Comparison of ENCODE assay signal across 8 cellular contexts in genomic region chr1:100354971-100355394, GRCh38. TPM values are rescaled to one million over a fixed set of nuclear protein-coding genes. Genes with fewer than 3 reads are reported as not detected.
DNase-seq lines count a peak whose midpoint lies in the region; ATAC-seq and TF ChIP-seq lines count a peak whose summit lies in the region.

No MANE protein-coding gene starts in this region.

- no peaks in the 10 kb centered on the region for H3K27me3 ChIP-seq in neural cell (ENCODE audit: insufficient read depth, low read depth, low read length)

- TF ChIP-seq EP300 in neural cell (conservative IDR thresholded peaks at IDR 0.05; ENCODE audit: poor library complexity, severe bottlenecking): no peak

- TF ChIP-seq CTCF in neural cell (IDR thresholded peaks at IDR 0.05; ENCODE audit: poor library complexity, severe bottlenecking): no peak

- no peaks in the 10 kb centered on the region for H3F3A ChIP-seq in neural cell (ENCODE audit: insufficient read depth, low read length, poor library complexity, severe bottlenecking)

- no peak for DNase-seq in activated T-cell treated with anti-CD3 and anti-CD28 coated beads, Interleukin-2, amount 50 U/mL, for 24 hours
- no peak for DNase-seq in activated T-cell treated with anti-CD3 and anti-CD28 coated beads, Interleukin-2, amount 50 U/mL, for 1 hour
- peak; percentile 87 for DNase-seq in NCI-H748 (lab: John Stamatoyannopoulos, UW; ENCODE audit: unreplicated experiment)
- DNase-seq in central memory CD4-positive, alpha-beta T cell: peak; percentile 36
- no peak for DNase-seq in stimulated activated CD4-positive, alpha-beta T cell treated with anti-CD3 and anti-CD28 coated beads, Interleukin-4, amount 100 ng/mL, for 1 hour

- H3K9me3 ChIP-seq in neural cell (ENCODE audit: low read length): no peaks in the 10 kb centered on the region

- H3K9ac ChIP-seq in neural cell (ENCODE audit: low read length): peak overlapping the region; percentile 2

- no peak overlapping the region for H3K4me2 ChIP-seq in neural cell (ENCODE audit: low read length)

- H3K9me3 Mint-ChIP-seq in activated T-cell treated with anti-CD3 and anti-CD28 coated beads, Interleukin-2, amount 50 U/mL, for 24 hours: no peaks in the 10 kb centered on the region

- H2AFZ ChIP-seq in neural cell (ENCODE audit: low read depth, low read length): no peak overlapping the region

- H3K79me2 ChIP-seq in neural cell (replicated peaks; ENCODE audit: insufficient read depth, low read length): peaks cover 49% of the 10 kb centered on the region

- no peak for TF ChIP-seq RAD21 in neural cell (conservative IDR thresholded peaks at IDR 0.05)

- no peaks in the 10 kb centered on the region for H3K27me3 Mint-ChIP-seq in activated T-cell treated with anti-CD3 and anti-CD28 coated beads, Interleukin-2, amount 50 U/mL, for 24 hours

- H3K27ac Mint-ChIP-seq in activated T-cell treated with anti-CD3 and anti-CD28 coated beads, Interleukin-2, amount 50 U/mL, for 24 hours: peak overlapping the region; percentile 88

- H3K27ac ChIP-seq in neural cell (ENCODE audit: low read length): no peak overlapping the region

- H3K4me3 Mint-ChIP-seq in activated T-cell treated with anti-CD3 and anti-CD28 coated beads, Interleukin-2, amount 50 U/mL, for 24 hours: peak overlapping the region; percentile 98

- no peaks in the 10 kb centered on the region for H4K20me1 ChIP-seq in neural cell (ENCODE audit: insufficient read depth)

- H3K36me3 ChIP-seq in neural cell (ENCODE audit: insufficient read depth, low read length): no peaks in the 10 kb centered on the region

- ATAC-seq in HG03342 (IDR thresholded peaks at IDR 0.05; ENCODE audit: unreplicated experiment) (no peak), GM21786 (IDR thresholded peaks at IDR 0.05; ENCODE audit: unreplicated experiment) (no peak)

- H3K9me2 ChIP-seq in neural cell (ENCODE audit: insufficient read depth, low read length): no peaks in the 10 kb centered on the region

- peaks cover 53% of the 10 kb centered on the region for H3K36me3 Mint-ChIP-seq in activated T-cell treated with anti-CD3 and anti-CD28 coated beads, Interleukin-2, amount 50 U/mL, for 24 hours (ENCODE audit: low read depth)

- H3K4me1 Mint-ChIP-seq in activated T-cell treated with anti-CD3 and anti-CD28 coated beads, Interleukin-2, amount 50 U/mL, for 24 hours (ENCODE audit: low read depth): peaks cover 67% of the 10 kb centered on the region

- H3K4me3 ChIP-seq in neural cell (ENCODE audit: low read length): peak overlapping the region; percentile 90

TF ChIP-seq in neural cell, 6 proteins besides CTCF, POLR2A, EP300 and RAD21:
- TF ChIP-seq SMC3 (conservative IDR thresholded peaks at IDR 0.05; ENCODE audit: poor library complexity): no peak
- no peak for TF ChIP-seq EZH2 (IDR thresholded peaks at IDR 0.05; ENCODE audit: borderline replicate concordance, insufficient read depth, low read length, poor library complexity, severe bottlenecking)
- no peak for TF ChIP-seq TAF1 (IDR thresholded peaks at IDR 0.05; ENCODE audit: low read depth)
- TF ChIP-seq POLR2AphosphoS5 (IDR thresholded peaks at IDR 0.05): no peak
- no peak for TF ChIP-seq REST (IDR thresholded peaks at IDR 0.05; ENCODE audit: borderline replicate concordance)
TF ChIP-seq in neural cell: peak in this region for 0.

RNA-seq across cellular contexts. Expression of gene CDC14A, which starts 2.7 kb away (rescaled TPM):
- polyA plus RNA-seq in neural cell: 2.7 and 2.9 TPM in 2 replicates
- polyA minus RNA-seq in neural cell: 9.7 and 10.5 TPM in 2 replicates

Comparison
In these comparisons a context has a peak if more than half of its experiments do, and no peak if none do; other contexts are left out.
1. DNase-seq: peak in NCI-H748 (single experiment) and central memory CD4-positive, alpha-beta T cell (single experiment); none in activated T-cell treated with anti-CD3 and anti-CD28 coated beads, Interleukin-2, amount 50 U/mL, for 24 hours (single experiment), activated T-cell treated with anti-CD3 and anti-CD28 coated beads, Interleukin-2, amount 50 U/mL, for 1 hour (single experiment) and stimulated activated CD4-positive, alpha-beta T cell treated with anti-CD3 and anti-CD28 coated beads, Interleukin-4, amount 100 ng/mL, for 1 hour (single experiment).